In genomic region chr13:23666576-23666975, GRCh38 we compare ENCODE assay signal across 21 cellular contexts.
"Had no signal": no experiment of that assay in that cellular context is flagged by ENCODE, and none has a peak within 500 bp of the region (broad histone marks: within the 10 kb centered on the region; RNA-seq: fewer than 3 reads in every experiment).

No MANE protein-coding gene starts in this region.

- H3K36me3 ChIP-seq: SJSA1 had no signal

- DNase-seq: KBM-7, NCI-H1092, NCI-H1105 treated with DMSO at 0.1 percent for 48 hours, NCI-H1417 treated with DMSO at 0.1 percent for 48 hours, NCI-H146, NCI-H1694 treated with DMSO at 0.1 percent for 48 hours, NCI-H2029, NCI-H2081 treated with DMSO at 0.1 percent for 48 hours, NCI-H2171, NCI-H226, NCI-H446, NCI-H510A, NCI-H524 treated with DMSO at 0.1 percent for 48 hours, NCI-H69, NCI-H774, Right ventricle myocardium superior, RPMI8226, SIG-M5 had no signal

- H3K9me3 ChIP-seq: SJSA1 had no signal

- H3K27ac ChIP-seq: SJSA1, SK-N-MC had no signal

- H3K4me1 ChIP-seq: SJSA1 had no signal

- H3K27me3 ChIP-seq: SJSA1 had no signal

- H3K4me3 ChIP-seq: SJSA1, SK-N-MC had no signal

- FAIRE-seq: RCC 7860 had no signal
